ENCODE assay signal across 7 cellular contexts in the genomic region with DNA sequence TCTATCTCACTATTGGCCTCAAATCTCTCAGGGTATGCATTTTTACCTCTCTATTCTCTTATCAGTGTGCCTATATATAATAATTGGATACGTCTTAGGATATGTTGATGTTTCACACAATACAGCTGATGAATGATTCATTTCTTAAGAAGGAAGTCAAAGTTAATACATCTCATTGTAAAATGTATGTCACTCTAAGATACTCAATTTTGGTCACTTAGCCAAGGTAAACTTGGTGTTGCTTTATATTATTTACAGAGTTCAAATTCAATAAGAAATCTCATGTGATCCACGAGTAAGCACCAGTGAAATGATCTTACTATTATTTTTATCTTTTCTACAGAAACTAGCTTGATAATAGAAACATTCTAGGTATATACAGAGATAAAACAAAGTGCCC.
"Had no signal": no experiment of that assay in that cellular context is flagged by ENCODE, and none has a peak within 500 bp of the region (broad histone marks: within the 10 kb centered on the region; RNA-seq: fewer than 3 reads in every experiment).

No MANE protein-coding gene starts in this region.

- DNase-seq: H9, KG1 had no signal

- H3K4me3 Mint-ChIP-seq: GM23338, H9, IgD-negative memory B cell had no signal

- H3K9me3 Mint-ChIP-seq: GM23338 had no signal

- H3K36me3 Mint-ChIP-seq: IgD-negative memory B cell had no signal

- H3K4me2 ChIP-seq: GM23338 had no signal

- H3K27ac Mint-ChIP-seq: GM23338, H9, IgD-negative memory B cell had no signal

- H3K27ac ChIP-seq: HL-60 had no signal

- H3K4me1 Mint-ChIP-seq: GM23338, H9, IgD-negative memory B cell had no signal

- ATAC-seq: GM23338, HCT116, HepG2 had no signal

- H2AFZ ChIP-seq: GM23338 had no signal

- H3K27me3 Mint-ChIP-seq: IgD-negative memory B cell had no signal

- H3K4me3 ChIP-seq: GM23338 had no signal
